Comparison of ENCODE assay signal across 18 cellular contexts in genomic region chr5:33261305-33261704, GRCh38.
DNase-seq lines count a peak whose midpoint lies in the region; ATAC-seq and TF ChIP-seq lines count a peak whose summit lies in the region.
"Had no signal": no experiment of that assay in that cellular context is flagged by ENCODE, and none has a peak within 500 bp of the region (broad histone marks: within the 10 kb centered on the region; RNA-seq: fewer than 3 reads in every experiment).

No MANE protein-coding gene starts in this region.

- ATAC-seq in foreskin keratinocyte (no peak), GM18870 (IDR thresholded peaks at IDR 0.05; ENCODE audit: unreplicated experiment) (no peak)
- ATAC-seq: sciatic nerve; stimulated activated effector memory CD8-positive, alpha-beta T cell treated with anti-CD3 and anti-CD28 coated beads, Interleukin-12 subunit alpha, Interleukin-12 subunit beta, amount 100 ng/mL, for 72 hours had no signal

- intact Hi-C loops in A673 (cut with micrococcal nuclease; ENCODE audit: unreplicated experiment), result no loop called here
- intact Hi-C loops in activated CD4-positive, alpha-beta T cell treated with anti-CD3 and anti-CD28 coated beads, Interleukin-2, amount 10 ng/mL, durations not matched to agents 24 days and 14 days (cut with micrococcal nuclease), result no loop called here

- no peaks in the 10 kb centered on the region for H3K27me3 ChIP-seq in A673 (replicated peaks; ENCODE audit: insufficient read depth, low read depth, low read length, poor library complexity)
- H3K27me3 ChIP-seq in foreskin keratinocyte, result no peaks in the 10 kb centered on the region
- H3K27me3 ChIP-seq: neural progenitor cell had no signal

- H3K4me3 ChIP-seq in A673 (ENCODE audit: low read depth, low read length, poor library complexity, severe bottlenecking), result no peak overlapping the region
- H3K4me3 ChIP-seq: neural progenitor cell had no signal

- BruUV-seq in A673 (replicated peaks; lab: Mats Ljungman, UMichigan), result no TSS peak

- H3K36me3 Mint-ChIP-seq in activated CD4-positive, alpha-beta T cell treated with anti-CD3 and anti-CD28 coated beads, Interleukin-2, amount 10 ng/mL, durations not matched to agents 24 days and 14 days (ENCODE audit: low read depth), result no peaks in the 10 kb centered on the region
- H3K36me3 Mint-ChIP-seq: activated naive CD8-positive, alpha-beta T cell treated with anti-CD3 and anti-CD28 coated beads, Interleukin-2, amount 10 ng/mL, durations not matched to agents 7 days and 5 days; neural progenitor cell; stimulated activated effector memory CD8-positive, alpha-beta T cell treated with anti-CD3 and anti-CD28 coated beads, Interleukin-12 subunit alpha, Interleukin-12 subunit beta, amount 100 ng/mL, for 72 hours had no signal

- H3K9me3 Mint-ChIP-seq in activated CD4-positive, alpha-beta T cell treated with anti-CD3 and anti-CD28 coated beads, Interleukin-2, amount 10 ng/mL, durations not matched to agents 24 days and 14 days, result no peaks in the 10 kb centered on the region
- H3K9me3 Mint-ChIP-seq: activated naive CD8-positive, alpha-beta T cell treated with anti-CD3 and anti-CD28 coated beads, Interleukin-2, amount 10 ng/mL, durations not matched to agents 7 days and 5 days had no signal

- H3K4me3 Mint-ChIP-seq in activated CD4-positive, alpha-beta T cell treated with anti-CD3 and anti-CD28 coated beads, Interleukin-2, amount 10 ng/mL, durations not matched to agents 24 days and 14 days, result no peak overlapping the region
- H3K4me3 Mint-ChIP-seq: activated naive CD8-positive, alpha-beta T cell treated with anti-CD3 and anti-CD28 coated beads, Interleukin-2, amount 10 ng/mL, durations not matched to agents 7 days and 5 days; neural progenitor cell; stimulated activated effector memory CD8-positive, alpha-beta T cell treated with anti-CD3 and anti-CD28 coated beads, Interleukin-12 subunit alpha, Interleukin-12 subunit beta, amount 100 ng/mL, for 72 hours had no signal

- no peak overlapping the region for H3K27ac Mint-ChIP-seq in activated CD4-positive, alpha-beta T cell treated with anti-CD3 and anti-CD28 coated beads, Interleukin-2, amount 10 ng/mL, durations not matched to agents 24 days and 14 days
- H3K27ac Mint-ChIP-seq: activated naive CD8-positive, alpha-beta T cell treated with anti-CD3 and anti-CD28 coated beads, Interleukin-2, amount 10 ng/mL, durations not matched to agents 7 days and 5 days; neural progenitor cell; stimulated activated effector memory CD8-positive, alpha-beta T cell treated with anti-CD3 and anti-CD28 coated beads, Interleukin-12 subunit alpha, Interleukin-12 subunit beta, amount 100 ng/mL, for 72 hours had no signal

- H3K9me3 ChIP-seq in A673 (ENCODE audit: low read depth, low read length, poor library complexity, severe bottlenecking), result no peaks in the 10 kb centered on the region

- H3K4me1 ChIP-seq in A673 (ENCODE audit: insufficient read depth, low read length, poor library complexity, severe bottlenecking), result no peaks in the 10 kb centered on the region
- peaks cover 13% of the 10 kb centered on the region for H3K4me1 ChIP-seq in foreskin keratinocyte

- H3K27ac ChIP-seq in A673 (ENCODE audit: low read depth, low read length, poor library complexity, severe bottlenecking) (no peak overlapping the region), foreskin keratinocyte (peak overlapping the region; percentile 31)
- H3K27ac ChIP-seq: HL-60, neural progenitor cell had no signal

- TF ChIP-seq CTCF in A673 (conservative IDR thresholded peaks at IDR 0.05; ENCODE audit: low read depth, low read length), result no peak
- TF ChIP-seq CTCF in foreskin keratinocyte (conservative IDR thresholded peaks at IDR 0.05), result no peak

- no peaks in the 10 kb centered on the region for H3K4me1 Mint-ChIP-seq in activated CD4-positive, alpha-beta T cell treated with anti-CD3 and anti-CD28 coated beads, Interleukin-2, amount 10 ng/mL, durations not matched to agents 24 days and 14 days
- H3K4me1 Mint-ChIP-seq: activated naive CD8-positive, alpha-beta T cell treated with anti-CD3 and anti-CD28 coated beads, Interleukin-2, amount 10 ng/mL, durations not matched to agents 7 days and 5 days; stimulated activated effector memory CD8-positive, alpha-beta T cell treated with anti-CD3 and anti-CD28 coated beads, Interleukin-12 subunit alpha, Interleukin-12 subunit beta, amount 100 ng/mL, for 72 hours had no signal

- H3K27me3 Mint-ChIP-seq in activated CD4-positive, alpha-beta T cell treated with anti-CD3 and anti-CD28 coated beads, Interleukin-2, amount 10 ng/mL, durations not matched to agents 24 days and 14 days, result peaks cover 2% of the 10 kb centered on the region

- DNase-seq in A673 (ENCODE audit: low spot score) (peak; percentile 25), HS-27A (ENCODE audit: low read depth) (peak; percentile 83), astrocyte of the hippocampus (ENCODE audit: low read depth, low spot score) (peak; percentile 32), foreskin keratinocyte (peak in 1 of 2 donors; percentile 38), NCI-H345 (lab: John Stamatoyannopoulos, UW) (no peak)
- DNase-seq in activated CD4-positive, alpha-beta T cell treated with anti-CD3 and anti-CD28 coated beads, Interleukin-2, amount 10 ng/mL, durations not matched to agents 24 days and 14 days, result no peak
- DNase-seq in activated CD4-positive, CD25-positive, alpha-beta regulatory T cell (lab: John Stamatoyannopoulos, UW), result no peak
- DNase-seq: activated CD4-positive, alpha-beta T cell treated with anti-CD3 and anti-CD28 coated beads for 1 hour; activated naive CD8-positive, alpha-beta T cell treated with anti-CD3 and anti-CD28 coated beads, Interleukin-2, amount 10 ng/mL, durations not matched to agents 7 days and 5 days; activated T-cell treated with anti-CD3 and anti-CD28 coated beads for 4 hours; DMS53; NCI-H1694 treated with DMSO at 0.1 percent for 48 hours; NCI-H510A treated with DMSO at 0.1 percent for 48 hours had no signal

- CTCF ChIA-PET in A673 (lab: Charles Lee), result no interaction called here

- H3K36me3 ChIP-seq in A673 (ENCODE audit: insufficient read depth, low read length, poor library complexity, severe bottlenecking), result no peaks in the 10 kb centered on the region
- H3K36me3 ChIP-seq: neural progenitor cell had no signal

- POLR2A ChIA-PET in A673 (lab: Charles Lee; ENCODE audit: low non-redundant PET), result no interaction called here

Comparison
In these comparisons a context has a peak if more than half of its experiments do, and no peak if none do; other contexts are left out.
1. DNase-seq: peak in A673 (single experiment), HS-27A (single experiment) and astrocyte of the hippocampus (single experiment); none in activated CD4-positive, alpha-beta T cell treated with anti-CD3 and anti-CD28 coated beads, Interleukin-2, amount 10 ng/mL, durations not matched to agents 24 days and 14 days (single experiment), activated CD4-positive, CD25-positive, alpha-beta regulatory T cell (0 of 4) and NCI-H345 (single experiment).